In genomic region chr5:118726891-118727290, GRCh38 we compare ENCODE assay signal across 27 cellular contexts.
"Had no signal": no experiment of that assay in that cellular context is flagged by ENCODE, and none has a peak within 500 bp of the region (broad histone marks: within the 10 kb centered on the region; RNA-seq: fewer than 3 reads in every experiment).

No MANE protein-coding gene starts in this region.

- H3K27ac Mint-ChIP-seq: dendritic cell treated with granulocyte-macrophage colony-stimulating factor and Interleukin-4, amounts not matched to agents 40 ng/mL and 50 ng/mL, for 4 days; memory B cell; mesothelial cell of epicardium; naive B cell; natural killer cell treated with Interleukin-12 subunit alpha and Interleukin-12 subunit beta and Interleukin-15 and Interleukin-18, amount 100 ng/mL, for 72 hours; stimulated activated effector memory CD8-positive, alpha-beta T cell treated with anti-CD3 and anti-CD28 coated beads, Interleukin-12 subunit alpha, Interleukin-12 subunit beta, amount 100 ng/mL, for 72 hours had no signal

- ATAC-seq: heart right ventricle; mucosa of descending colon; natural killer cell treated with Interleukin-12 subunit alpha and Interleukin-12 subunit beta and Interleukin-15 and Interleukin-18, amount 100 ng/mL, for 72 hours; right cardiac atrium; stimulated activated effector memory CD8-positive, alpha-beta T cell treated with anti-CD3 and anti-CD28 coated beads, Interleukin-12 subunit alpha, Interleukin-12 subunit beta, amount 100 ng/mL, for 72 hours had no signal

- H3K9me3 ChIP-seq: colonic mucosa, esophagus squamous epithelium, mucosa of descending colon, neutrophil, prostate gland, sigmoid colon, stomach, tibial artery, upper lobe of left lung had no signal

- H3K27me3 Mint-ChIP-seq: dendritic cell treated with granulocyte-macrophage colony-stimulating factor and Interleukin-4, amounts not matched to agents 40 ng/mL and 50 ng/mL, for 4 days; natural killer cell treated with Interleukin-12 subunit alpha and Interleukin-12 subunit beta and Interleukin-15 and Interleukin-18, amount 100 ng/mL, for 72 hours had no signal

- H3K4me3 ChIP-seq: colonic mucosa, esophagus squamous epithelium, heart right ventricle, lung, mucosa of descending colon, prostate gland, sigmoid colon, stomach, tibial artery, upper lobe of left lung had no signal

- H3K27me3 ChIP-seq: colonic mucosa, esophagus squamous epithelium, heart right ventricle, neutrophil, sigmoid colon, stomach, tibial artery, upper lobe of left lung had no signal

- H3K4me1 ChIP-seq: colonic mucosa, esophagus squamous epithelium, heart right ventricle, prostate gland, sigmoid colon, stomach, tibial artery, upper lobe of left lung had no signal

- H3K36me3 ChIP-seq: colonic mucosa, esophagus squamous epithelium, heart right ventricle, neutrophil, prostate gland, sigmoid colon, stomach, tibial artery, upper lobe of left lung had no signal

- H3K4me1 Mint-ChIP-seq: memory B cell; stimulated activated effector memory CD8-positive, alpha-beta T cell treated with anti-CD3 and anti-CD28 coated beads, Interleukin-12 subunit alpha, Interleukin-12 subunit beta, amount 100 ng/mL, for 72 hours had no signal

- H3K27ac ChIP-seq: colonic mucosa, esophagus squamous epithelium, heart right ventricle, neutrophil, prostate gland, sigmoid colon, stomach, tibial artery, upper lobe of left lung had no signal

- DNase-seq: colonic mucosa; effector CD8-positive, alpha-beta T cell; erythroblast; esophagus squamous epithelium; foreskin melanocyte; glutamatergic neuron; heart right ventricle; hypothalamus; mucosa of descending colon; naive B cell; right cardiac atrium; sigmoid colon; stimulated activated CD4-positive, alpha-beta T cell treated with anti-CD3 and anti-CD28 coated beads, Interleukin-2, amount 100 ng/mL, for 24 hours; stimulated activated CD4-positive, alpha-beta T cell treated with anti-CD3 and anti-CD28 coated beads, Interleukin-4, amount 100 ng/mL, for 24 hours; stimulated activated naive CD4-positive, alpha-beta T cell treated with Interleukin-2 at 50 U/mL for 16 hours; stomach; tibial artery had no signal

- H3K36me3 Mint-ChIP-seq: memory B cell; mesothelial cell of epicardium; natural killer cell treated with Interleukin-12 subunit alpha and Interleukin-12 subunit beta and Interleukin-15 and Interleukin-18, amount 100 ng/mL, for 72 hours; stimulated activated effector memory CD8-positive, alpha-beta T cell treated with anti-CD3 and anti-CD28 coated beads, Interleukin-12 subunit alpha, Interleukin-12 subunit beta, amount 100 ng/mL, for 72 hours had no signal

- H3K4me3 Mint-ChIP-seq: dendritic cell treated with granulocyte-macrophage colony-stimulating factor and Interleukin-4, amounts not matched to agents 40 ng/mL and 50 ng/mL, for 4 days; memory B cell; mesothelial cell of epicardium; naive B cell; natural killer cell treated with Interleukin-12 subunit alpha and Interleukin-12 subunit beta and Interleukin-15 and Interleukin-18, amount 100 ng/mL, for 72 hours; neural crest cell; stimulated activated effector memory CD8-positive, alpha-beta T cell treated with anti-CD3 and anti-CD28 coated beads, Interleukin-12 subunit alpha, Interleukin-12 subunit beta, amount 100 ng/mL, for 72 hours had no signal
